9 cellular contexts compared by ENCODE assay signal in genomic region chr6:2857580-2858337, GRCh38. TPM values are rescaled to one million over a fixed set of nuclear protein-coding genes. Genes with fewer than 3 reads are reported as not detected.
DNase-seq lines count a peak whose midpoint lies in the region; ATAC-seq and TF ChIP-seq lines count a peak whose summit lies in the region.
"Had no signal": no experiment of that assay in that cellular context is flagged by ENCODE, and none has a peak within 500 bp of the region (broad histone marks: within the 10 kb centered on the region; RNA-seq: fewer than 3 reads in every experiment).

No MANE protein-coding gene starts in this region.

- H3K9me3 ChIP-seq in duodenal mucosa (ENCODE audit: control insufficient read depth in 1 of 2, low read length in 2 of 2) = no peaks in the 10 kb centered on the region
- no peaks in the 10 kb centered on the region for H3K9me3 ChIP-seq in upper lobe of right lung

- peak overlapping the region; percentile 99 for H3K27ac Mint-ChIP-seq in activated CD4-positive, alpha-beta T cell treated with anti-CD3 and anti-CD28 coated beads, Interleukin-2, amount 10 ng/mL, durations not matched to agents 7 days and 5 days

- H3K4me3 ChIP-seq in duodenal mucosa (ENCODE audit: low read depth in 1 of 2, low read length in 2 of 2) (peak overlapping the region in 1 of 2 donors; percentile 10), upper lobe of right lung (no peak overlapping the region)

- POLR2A ChIA-PET in activated CD4-positive, alpha-beta T cell treated with anti-CD3 and anti-CD28 coated beads, Interleukin-2, amount 10 ng/mL, durations not matched to agents 7 days and 5 days (lab: Charles Lee) = interaction anchor here (0.5 to 0.7 kb wide), 3 partner anchors 10 to 91 kb away, joined by 3 read pairs; no protein-coding TSS in a partner anchor

- H3K36me3 ChIP-seq in duodenal mucosa (ENCODE audit: control insufficient read depth in 1 of 2, insufficient read depth in 2 of 2, low read length in 2 of 2) (no peaks in the 10 kb centered on the region), upper lobe of right lung (no peaks in the 10 kb centered on the region)

- H3K9ac ChIP-seq in duodenal mucosa (ENCODE audit: low read depth in 1 of 2, low read length in 2 of 2) = peak overlapping the region in 1 of 2 donors; percentile 38

- peaks cover 36% of the 10 kb centered on the region for H3K36me3 Mint-ChIP-seq in activated CD4-positive, alpha-beta T cell treated with anti-CD3 and anti-CD28 coated beads, Interleukin-2, amount 10 ng/mL, durations not matched to agents 7 days and 5 days (ENCODE audit: low read depth)

- intact Hi-C loops in upper lobe of right lung (cut with DNase I) = no loop called here

- H3K27me3 ChIP-seq in duodenal mucosa (ENCODE audit: control insufficient read depth in 1 of 2, insufficient read depth in 2 of 2, low read length in 2 of 2) (no peaks in the 10 kb centered on the region), upper lobe of right lung (no peaks in the 10 kb centered on the region)

- TF ChIP-seq CTCF in omental fat pad (IDR thresholded peaks at IDR 0.05) (no peak), upper lobe of right lung (IDR thresholded peaks at IDR 0.05) (no peak)

- H3K9me3 Mint-ChIP-seq in activated CD4-positive, alpha-beta T cell treated with anti-CD3 and anti-CD28 coated beads, Interleukin-2, amount 10 ng/mL, durations not matched to agents 7 days and 5 days = peaks cover 20% of the 10 kb centered on the region

- peaks cover 96% of the 10 kb centered on the region for H3K4me1 Mint-ChIP-seq in activated CD4-positive, alpha-beta T cell treated with anti-CD3 and anti-CD28 coated beads, Interleukin-2, amount 10 ng/mL, durations not matched to agents 7 days and 5 days

- no peaks in the 10 kb centered on the region for H3K27me3 Mint-ChIP-seq in activated CD4-positive, alpha-beta T cell treated with anti-CD3 and anti-CD28 coated beads, Interleukin-2, amount 10 ng/mL, durations not matched to agents 7 days and 5 days

- ATAC-seq in GM19372 (IDR thresholded peaks at IDR 0.05; ENCODE audit: low read depth, unreplicated experiment) (peak; percentile 48), HG03565 (IDR thresholded peaks at IDR 0.05; ENCODE audit: unreplicated experiment) (peak; percentile 29), omental fat pad (ENCODE audit: low FRiP score) (peak; percentile 36), upper lobe of right lung (peak; percentile 25)

- peak; percentile 91 for DNase-seq in A172 (ENCODE audit: low spot score)
- DNase-seq in activated CD4-positive, alpha-beta T cell treated with anti-CD3 and anti-CD28 coated beads, Interleukin-2, amount 10 ng/mL, durations not matched to agents 7 days and 5 days = peak; percentile 66
- no peak for DNase-seq in omental fat pad (ENCODE audit: low spot score)
- no peak for DNase-seq in upper lobe of right lung
- DNase-seq in NCI-H774 (lab: John Stamatoyannopoulos, UW) = no peak

- H3K4me1 ChIP-seq in duodenal mucosa (ENCODE audit: control insufficient read depth in 1 of 2, insufficient read depth in 2 of 2, low read length in 2 of 2) = peaks cover 27 to 32% of the 10 kb centered on the region in 2 donors
- H3K4me1 ChIP-seq in upper lobe of right lung = peaks cover 46% of the 10 kb centered on the region

- H3K27ac ChIP-seq in duodenal mucosa (ENCODE audit: low read depth, low read length) (peak overlapping the region; percentile 53), upper lobe of right lung (peak overlapping the region; percentile 83)
- H3K27ac ChIP-seq: C4-2B had no signal

- CTCF ChIA-PET in activated CD4-positive, alpha-beta T cell treated with anti-CD3 and anti-CD28 coated beads, Interleukin-2, amount 10 ng/mL, durations not matched to agents 7 days and 5 days (lab: Charles Lee) = interaction anchor here (0.9 to 2.5 kb wide), 10 partner anchors 10 to 142 kb away, joined by 3 to 24 read pairs (median 4); partner anchors contain the start of gene NQO2

- peak overlapping the region; percentile 75 for H3K4me3 Mint-ChIP-seq in activated CD4-positive, alpha-beta T cell treated with anti-CD3 and anti-CD28 coated beads, Interleukin-2, amount 10 ng/mL, durations not matched to agents 7 days and 5 days

RNA-seq across cellular contexts. Expression of gene SERPINB1, which starts 16.1 kb away (rescaled TPM):
- 12.9 and 15.0 TPM in 2 replicates for total RNA-seq in A172 (2014; rRNA removed; shearing (Covaris generic))
- total RNA-seq in activated CD4-positive, alpha-beta T cell treated with anti-CD3 and anti-CD28 coated beads, Interleukin-2, amount 10 ng/mL, durations not matched to agents 7 days and 5 days = 10 to 100 TPM; 62.8 to 72.8 TPM
- total RNA-seq in omental fat pad (100 to 1,000 TPM in 1 of 4 donors, 10 to 100 TPM in 3; 40.8 to 146 (median 50.1) TPM), upper lobe of right lung (101 TPM)

RNA-seq across cellular contexts. Expression of gene SERPINB9, which starts 45.4 kb away (rescaled TPM):
- total RNA-seq in A172 (2014; rRNA removed; shearing (Covaris generic)) = not detected in 2 replicates
- total RNA-seq in activated CD4-positive, alpha-beta T cell treated with anti-CD3 and anti-CD28 coated beads, Interleukin-2, amount 10 ng/mL, durations not matched to agents 7 days and 5 days = 10 to 100 TPM; 40.2 to 49.4 TPM
- total RNA-seq in omental fat pad = 10 to 100 TPM; 14.8 to 68.5 (median 20.8) TPM
- 12.4 TPM for total RNA-seq in upper lobe of right lung

Comparison
In these comparisons a context has a peak if more than half of its experiments do, and no peak if none do; other contexts are left out.
1. DNase-seq: peak in A172 (single experiment) and activated CD4-positive, alpha-beta T cell treated with anti-CD3 and anti-CD28 coated beads, Interleukin-2, amount 10 ng/mL, durations not matched to agents 7 days and 5 days (single experiment); none in omental fat pad (single experiment), upper lobe of right lung (single experiment) and NCI-H774 (single experiment).
2. RNA of gene SERPINB9, which starts 45.4 kb away (total RNA-seq): 40.2 to 49.4 TPM in activated CD4-positive, alpha-beta T cell treated with anti-CD3 and anti-CD28 coated beads, Interleukin-2, amount 10 ng/mL, durations not matched to agents 7 days and 5 days, 14.8 to 68.5 TPM in omental fat pad and 12.4 TPM in upper lobe of right lung (single experiment); not detected in A172; every median in the first group is over 10 times any median in the second.
3. Peak in every context shown above with its lines, with median percentiles within 50 percentile points of each other: ATAC-seq.